In genomic region chr15:79437275-79438000, GRCh38 we compare ENCODE assay signal across 26 cellular contexts. TPM values are rescaled to one million over a fixed set of nuclear protein-coding genes. Genes with fewer than 3 reads are reported as not detected.
DNase-seq lines count a peak whose midpoint lies in the region; ATAC-seq and TF ChIP-seq lines count a peak whose summit lies in the region.
"Had no signal": no experiment of that assay in that cellular context is flagged by ENCODE, and none has a peak within 500 bp of the region (broad histone marks: within the 10 kb centered on the region; RNA-seq: fewer than 3 reads in every experiment).

No MANE protein-coding gene starts in this region.

- H3K4me1 ChIP-seq in esophagus muscularis mucosa (peaks cover 3 to 7% (median 5%) of the 10 kb centered on the region in 4 donors), upper lobe of right lung (peaks cover 2% of the 10 kb centered on the region), breast epithelium (no peaks in the 10 kb centered on the region), aorta (ENCODE audit: control insufficient read depth in 1 of 2, insufficient read depth in 2 of 2, low read length in 2 of 2) (no peaks in the 10 kb centered on the region)
- H3K4me1 ChIP-seq: BE2C had no signal

- intact Hi-C loops in activated naive CD4-positive, alpha-beta T cell treated with anti-CD3 and anti-CD28 coated beads for 36 hours (cut with micrococcal nuclease), result no loop called here
- intact Hi-C loops in activated T-helper 1 cell treated with anti-CD3 and anti-CD28 coated beads, Interleukin-12 subunit alpha, Interleukin-12 subunit beta, Interleukin-2, Interleukin-4 antibody, amounts not matched to agents 30 ng/mL and 10 ng/mL and 1 ng/mL, durations not matched to agents 14 hours and 24 hours and 36 hours (cut with micrococcal nuclease), result no loop called here
- intact Hi-C loops in esophagus muscularis mucosa (cut with DNase I) (no loop called here), upper lobe of right lung (cut with DNase I) (no loop called here), breast epithelium (cut with DNase I; ENCODE audit: low total_unique reads) (no loop called here), aorta (cut with DNase I) (no loop called here)

- peaks cover 4% of the 10 kb centered on the region for H3K9me3 Mint-ChIP-seq in activated naive CD4-positive, alpha-beta T cell treated with anti-CD3 and anti-CD28 coated beads, Interleukin-2, amount 50 U/mL, for 24 hours
- H3K9me3 Mint-ChIP-seq in activated naive CD4-positive, alpha-beta T cell treated with anti-CD3 and anti-CD28 coated beads for 36 hours, result no peaks in the 10 kb centered on the region
- peaks cover 6% of the 10 kb centered on the region for H3K9me3 Mint-ChIP-seq in activated T-helper 1 cell treated with anti-CD3 and anti-CD28 coated beads, Interleukin-12 subunit alpha, Interleukin-12 subunit beta, Interleukin-2, Interleukin-4 antibody, amounts not matched to agents 30 ng/mL and 10 ng/mL and 1 ng/mL, durations not matched to agents 14 hours and 24 hours and 36 hours
- H3K9me3 Mint-ChIP-seq: CD8-positive, alpha-beta memory T cell had no signal

- H3K36me3 Mint-ChIP-seq in activated naive CD4-positive, alpha-beta T cell treated with anti-CD3 and anti-CD28 coated beads, Interleukin-2, amount 50 U/mL, for 24 hours, result peaks cover 1% of the 10 kb centered on the region
- H3K36me3 Mint-ChIP-seq in activated naive CD4-positive, alpha-beta T cell treated with anti-CD3 and anti-CD28 coated beads for 36 hours (ENCODE audit: low read depth), result no peaks in the 10 kb centered on the region
- H3K36me3 Mint-ChIP-seq in activated T-helper 1 cell treated with anti-CD3 and anti-CD28 coated beads, Interleukin-12 subunit alpha, Interleukin-12 subunit beta, Interleukin-2, Interleukin-4 antibody, amounts not matched to agents 30 ng/mL and 10 ng/mL and 1 ng/mL, durations not matched to agents 14 hours and 24 hours and 36 hours (ENCODE audit: low read depth), result no peaks in the 10 kb centered on the region

- WGBS in esophagus muscularis mucosa, result no CpG with 5 or more reads among the region's 2 CpGs
- WGBS in aorta, 2 donors, result 98 to 100% methylated on average over 2 of the region's 2 CpGs

- TF ChIP-seq CTCF in esophagus muscularis mucosa (IDR thresholded peaks at IDR 0.05) (no peak), upper lobe of right lung (IDR thresholded peaks at IDR 0.05) (no peak), breast epithelium (IDR thresholded peaks at IDR 0.05) (no peak)

- no peaks in the 10 kb centered on the region for H3K4me1 Mint-ChIP-seq in activated naive CD4-positive, alpha-beta T cell treated with anti-CD3 and anti-CD28 coated beads, Interleukin-2, amount 50 U/mL, for 24 hours
- H3K4me1 Mint-ChIP-seq in activated naive CD4-positive, alpha-beta T cell treated with anti-CD3 and anti-CD28 coated beads for 36 hours (ENCODE audit: low read depth), result peaks cover 6% of the 10 kb centered on the region
- H3K4me1 Mint-ChIP-seq in activated T-helper 1 cell treated with anti-CD3 and anti-CD28 coated beads, Interleukin-12 subunit alpha, Interleukin-12 subunit beta, Interleukin-2, Interleukin-4 antibody, amounts not matched to agents 30 ng/mL and 10 ng/mL and 1 ng/mL, durations not matched to agents 14 hours and 24 hours and 36 hours (ENCODE audit: low read depth), result no peaks in the 10 kb centered on the region
- H3K4me1 Mint-ChIP-seq: CD14-positive monocyte; CD8-positive, alpha-beta memory T cell had no signal

- no peak for TF ChIP-seq EP300 in esophagus muscularis mucosa (IDR thresholded peaks at IDR 0.05)

- H3K4me3 Mint-ChIP-seq in activated naive CD4-positive, alpha-beta T cell treated with anti-CD3 and anti-CD28 coated beads, Interleukin-2, amount 50 U/mL, for 24 hours, result no peak overlapping the region
- H3K4me3 Mint-ChIP-seq in activated naive CD4-positive, alpha-beta T cell treated with anti-CD3 and anti-CD28 coated beads for 36 hours, result no peak overlapping the region
- H3K4me3 Mint-ChIP-seq in activated T-helper 1 cell treated with anti-CD3 and anti-CD28 coated beads, Interleukin-12 subunit alpha, Interleukin-12 subunit beta, Interleukin-2, Interleukin-4 antibody, amounts not matched to agents 30 ng/mL and 10 ng/mL and 1 ng/mL, durations not matched to agents 14 hours and 24 hours and 36 hours, result no peak overlapping the region
- H3K4me3 Mint-ChIP-seq: CD14-positive monocyte; CD8-positive, alpha-beta memory T cell had no signal

- H3K36me3 ChIP-seq in esophagus muscularis mucosa (no peaks in the 10 kb centered on the region), upper lobe of right lung (no peaks in the 10 kb centered on the region), breast epithelium (no peaks in the 10 kb centered on the region), aorta (ENCODE audit: control insufficient read depth in 1 of 2, insufficient read depth in 2 of 2, low read length in 1 of 2) (no peaks in the 10 kb centered on the region)
- H3K36me3 ChIP-seq: BE2C, MG63, SJSA1 had no signal

- H3K27ac Mint-ChIP-seq in activated naive CD4-positive, alpha-beta T cell treated with anti-CD3 and anti-CD28 coated beads, Interleukin-2, amount 50 U/mL, for 24 hours, result peak overlapping the region; percentile 62
- H3K27ac Mint-ChIP-seq in activated naive CD4-positive, alpha-beta T cell treated with anti-CD3 and anti-CD28 coated beads for 36 hours, result no peak overlapping the region
- peak overlapping the region; percentile 79 for H3K27ac Mint-ChIP-seq in activated T-helper 1 cell treated with anti-CD3 and anti-CD28 coated beads, Interleukin-12 subunit alpha, Interleukin-12 subunit beta, Interleukin-2, Interleukin-4 antibody, amounts not matched to agents 30 ng/mL and 10 ng/mL and 1 ng/mL, durations not matched to agents 14 hours and 24 hours and 36 hours
- H3K27ac Mint-ChIP-seq: CD14-positive monocyte; CD8-positive, alpha-beta memory T cell had no signal

- no peak overlapping the region for H3K4me3 ChIP-seq in esophagus muscularis mucosa
- H3K4me3 ChIP-seq in upper lobe of right lung, result no peak overlapping the region
- H3K4me3 ChIP-seq in breast epithelium, result no peak overlapping the region
- H3K4me3 ChIP-seq in aorta (ENCODE audit: low read length in 2 of 2), result no peak overlapping the region
- H3K4me3 ChIP-seq: MG63, SJSA1 had no signal

- H3K27ac ChIP-seq in esophagus muscularis mucosa (replicated peaks in 1 of 4) (no peak overlapping the region), upper lobe of right lung (no peak overlapping the region), breast epithelium (no peak overlapping the region), aorta (ENCODE audit: low read depth in 1 of 2, low read length in 2 of 2) (no peak overlapping the region)
- H3K27ac ChIP-seq: SJSA1 had no signal

- H3K27me3 Mint-ChIP-seq in activated naive CD4-positive, alpha-beta T cell treated with anti-CD3 and anti-CD28 coated beads, Interleukin-2, amount 50 U/mL, for 24 hours, result peaks cover 22% of the 10 kb centered on the region
- peaks cover 21% of the 10 kb centered on the region for H3K27me3 Mint-ChIP-seq in activated naive CD4-positive, alpha-beta T cell treated with anti-CD3 and anti-CD28 coated beads for 36 hours (ENCODE audit: low read depth)
- peaks cover 29% of the 10 kb centered on the region for H3K27me3 Mint-ChIP-seq in activated T-helper 1 cell treated with anti-CD3 and anti-CD28 coated beads, Interleukin-12 subunit alpha, Interleukin-12 subunit beta, Interleukin-2, Interleukin-4 antibody, amounts not matched to agents 30 ng/mL and 10 ng/mL and 1 ng/mL, durations not matched to agents 14 hours and 24 hours and 36 hours (ENCODE audit: insufficient read depth)

- TF ChIP-seq POLR2A in esophagus muscularis mucosa (IDR thresholded peaks at IDR 0.05; ENCODE audit: low read depth) (no peak), breast epithelium (IDR thresholded peaks at IDR 0.05) (no peak)

- H3K27me3 ChIP-seq in esophagus muscularis mucosa (peaks cover 0 to 40% (median 6%) of the 10 kb centered on the region in 4 donors), upper lobe of right lung (peaks cover 34% of the 10 kb centered on the region), breast epithelium (peaks cover 0 to 7% of the 10 kb centered on the region in 2 donors), aorta (ENCODE audit: control insufficient read depth in 1 of 2, insufficient read depth in 2 of 2, low read length in 1 of 2) (no peaks in the 10 kb centered on the region)
- H3K27me3 ChIP-seq: BE2C had no signal

- ATAC-seq in upper lobe of right lung (peak; percentile 16), aorta (ENCODE audit: low FRiP score) (no peak)

- DNase-seq in activated naive CD4-positive, alpha-beta T cell treated with anti-CD3 and anti-CD28 coated beads for 36 hours, result no peak
- no peak for DNase-seq in activated T-helper 1 cell treated with anti-CD3 and anti-CD28 coated beads, Interleukin-12 subunit alpha, Interleukin-12 subunit beta, Interleukin-2, Interleukin-4 antibody, amounts not matched to agents 30 ng/mL and 10 ng/mL and 1 ng/mL, durations not matched to agents 14 hours and 24 hours and 36 hours (ENCODE audit: low spot score)
- DNase-seq in esophagus muscularis mucosa (ENCODE audit: extremely low spot score) (peak; percentile 45), upper lobe of right lung (no peak), breast epithelium (ENCODE audit: low spot score in 2 of 2) (no peak), aorta (no peak)
- no peak for DNase-seq in activated CD4-positive, CD25-positive, alpha-beta regulatory T cell (lab: John Stamatoyannopoulos, UW)
- DNase-seq: 8988T; ACHN; BE2C; Calu3; CD8-positive, alpha-beta memory T cell; DND-41; KG1; MG63; NCI-H1105 treated with DMSO at 0.1 percent for 48 hours; NCI-H146; NCI-H2029; NCI-H446; NCI-H526; NCI-H82; Right ventricle myocardium superior; RPMI8226 had no signal

- H3K9me3 ChIP-seq in esophagus muscularis mucosa, result no peaks in the 10 kb centered on the region
- no peaks in the 10 kb centered on the region for H3K9me3 ChIP-seq in upper lobe of right lung
- no peaks in the 10 kb centered on the region for H3K9me3 ChIP-seq in breast epithelium
- H3K9me3 ChIP-seq in aorta (ENCODE audit: control insufficient read depth, low read length), result no peaks in the 10 kb centered on the region
- H3K9me3 ChIP-seq: BE2C, MG63, SJSA1 had no signal

- CTCF ChIA-PET in activated naive CD4-positive, alpha-beta T cell treated with anti-CD3 and anti-CD28 coated beads for 36 hours (lab: Charles Lee), result no interaction called here

RNA-seq across cellular contexts. Expression of gene MINAR1, which starts 5.3 kb away (rescaled TPM):
- under 1 TPM; 0.21 to 0.22 TPM for total RNA-seq in activated naive CD4-positive, alpha-beta T cell treated with anti-CD3 and anti-CD28 coated beads for 36 hours
- 0.60 and 0.93 TPM in 2 replicates for total RNA-seq in activated T-helper 1 cell treated with anti-CD3 and anti-CD28 coated beads, Interleukin-12 subunit alpha, Interleukin-12 subunit beta, Interleukin-2, Interleukin-4 antibody, amounts not matched to agents 30 ng/mL and 10 ng/mL and 1 ng/mL, durations not matched to agents 14 hours and 24 hours and 36 hours
- under 1 TPM; 0.13 to 0.75 (median 0.46) TPM for total RNA-seq in esophagus muscularis mucosa
- 0.26 TPM for total RNA-seq in upper lobe of right lung
- 1 to 10 TPM in 1 of 3 donors, under 1 TPM in 2; 0.16 to 1.0 (median 0.66) TPM for total RNA-seq in breast epithelium
- 1 to 10 TPM in 1 of 2 donors, under 1 TPM in 1; 0.91 to 1.4 TPM for total RNA-seq in aorta
- polyA plus RNA-seq in aorta, result under 1 TPM; 0.13 to 0.18 TPM
- polyA plus RNA-seq: CD8-positive, alpha-beta memory T cell had no signal
